2 cellular contexts compared by ENCODE assay signal in genomic region chr15:84740691-84741090, GRCh38.
TF ChIP-seq lines count a peak whose summit lies in the region.

No MANE protein-coding gene starts in this region.

TF ChIP-seq in SK-N-SH treated with all-trans-retinoic acid at 6 μM for 48 hours, 23 proteins besides CTCF, POLR2A, EP300 and RAD21:
- no peak for TF ChIP-seq POU6F1 (CRISPR knock-in tag; IDR thresholded peaks at IDR 0.05; ENCODE audit: borderline replicate concordance, low read depth)
- no peak for TF ChIP-seq CSRNP3 (CRISPR knock-in tag; IDR thresholded peaks at IDR 0.05)
- TF ChIP-seq ZFP3 (CRISPR knock-in tag; IDR thresholded peaks at IDR 0.05) = no peak
- no peak for TF ChIP-seq ARNTL (CRISPR knock-in tag; IDR thresholded peaks at IDR 0.05; ENCODE audit: borderline replicate concordance, low read depth)
- no peak for TF ChIP-seq ZC3H10 (CRISPR knock-in tag; IDR thresholded peaks at IDR 0.05)
- no peak for TF ChIP-seq BACH2 (CRISPR knock-in tag; IDR thresholded peaks at IDR 0.05; ENCODE audit: borderline replicate concordance)
- no peak for TF ChIP-seq PPARA (CRISPR knock-in tag; IDR thresholded peaks at IDR 0.05; ENCODE audit: borderline replicate concordance)
- TF ChIP-seq CREB5 (CRISPR knock-in tag; IDR thresholded peaks at IDR 0.05; ENCODE audit: low read depth) = no peak
- TF ChIP-seq PATZ1 (CRISPR knock-in tag; IDR thresholded peaks at IDR 0.05; ENCODE audit: borderline replicate concordance) = no peak
- TF ChIP-seq ISL1 (CRISPR knock-in tag; IDR thresholded peaks at IDR 0.05) = no peak
- TF ChIP-seq GLIS3 (CRISPR knock-in tag; IDR thresholded peaks at IDR 0.05) = no peak
- no peak for TF ChIP-seq ZNF565 (CRISPR knock-in tag; conservative IDR thresholded peaks at IDR 0.05; ENCODE audit: low read depth)
- no peak for TF ChIP-seq ZNF8 (CRISPR knock-in tag; IDR thresholded peaks at IDR 0.05)

TF ChIP-seq in SK-N-SH, 30 proteins besides CTCF, POLR2A, EP300 and RAD21 (continued from another document):
- TF ChIP-seq RXRA (IDR thresholded peaks at IDR 0.05; ENCODE audit: borderline replicate concordance, low read depth) = no peak
- no peak for TF ChIP-seq FOXJ3 (CRISPR knock-in tag; IDR thresholded peaks at IDR 0.05)
- TF ChIP-seq MXI1 (IDR thresholded peaks at IDR 0.05; ENCODE audit: low read depth, low read length) = no peak
- TF ChIP-seq PBX3 (IDR thresholded peaks at IDR 0.05) = no peak
- TF ChIP-seq EZH2phosphoT487 (IDR thresholded peaks at IDR 0.05; ENCODE audit: borderline replicate concordance, low read depth) = no peak
- no peak for TF ChIP-seq ELF1 (IDR thresholded peaks at IDR 0.05)
- TF ChIP-seq ZBTB33 (IDR thresholded peaks at IDR 0.05; ENCODE audit: borderline replicate concordance, low read depth) = no peak
- no peak for TF ChIP-seq FOXM1 (IDR thresholded peaks at IDR 0.05; ENCODE audit: low read depth)
- TF ChIP-seq NRF1 (IDR thresholded peaks at IDR 0.05; ENCODE audit: low read depth, low read length) = no peak
- no peak for TF ChIP-seq JUND (IDR thresholded peaks at IDR 0.05)
- TF ChIP-seq USF2 (IDR thresholded peaks at IDR 0.05; ENCODE audit: borderline replicate concordance, low read depth, low read length) = no peak
- TF ChIP-seq GABPA (IDR thresholded peaks at IDR 0.05; ENCODE audit: low read depth) = no peak
- TF ChIP-seq GATA2 (CRISPR knock-in tag; IDR thresholded peaks at IDR 0.05) = no peak
- TF ChIP-seq NFIC (IDR thresholded peaks at IDR 0.05; ENCODE audit: borderline replicate concordance) = no peak
- TF ChIP-seq POLR2AphosphoS5 (IDR thresholded peaks at IDR 0.05; ENCODE audit: low read depth, low read length) = no peak
- no peak for TF ChIP-seq USF1 (IDR thresholded peaks at IDR 0.05; ENCODE audit: borderline replicate concordance, low read depth)
- no peak for TF ChIP-seq TCF12 (IDR thresholded peaks at IDR 0.05)
